ENCODE assay signal across 18 cellular contexts in the genomic region with DNA sequence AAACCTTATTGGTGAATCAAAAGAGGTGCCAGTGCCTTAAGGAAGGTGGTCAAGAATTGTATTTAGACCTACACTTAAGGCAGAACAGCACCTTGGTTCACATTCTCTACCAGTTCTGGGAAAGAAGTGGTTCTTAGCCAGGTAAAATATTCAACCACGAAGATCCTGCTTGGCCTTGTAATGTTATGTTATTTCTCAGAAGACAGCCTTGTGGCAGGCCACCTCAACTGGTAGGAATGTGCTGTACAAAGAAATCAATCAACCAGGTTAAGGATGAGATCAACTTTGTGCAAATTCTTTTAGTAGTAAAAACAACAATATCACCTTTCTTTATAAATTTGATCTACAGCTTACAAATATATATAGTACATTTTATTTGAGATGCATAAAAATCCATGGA.
A peak's percentile ranks its signal among the peaks of the same experiment; 100 is the strongest.
DNase-seq lines count a peak whose midpoint lies in the region; ATAC-seq and TF ChIP-seq lines count a peak whose summit lies in the region.
"Had no signal": no experiment of that assay in that cellular context is flagged by ENCODE, and none has a peak within 500 bp of the region (broad histone marks: within the 10 kb centered on the region; RNA-seq: fewer than 3 reads in every experiment).

No MANE protein-coding gene starts in this region.

- no peaks in the 10 kb centered on the region for H3K36me3 Mint-ChIP-seq in Calu3 (ENCODE audit: insufficient read depth, unreplicated experiment)
- no peaks in the 10 kb centered on the region for H3K36me3 Mint-ChIP-seq in T-cell

- H3K9me3 ChIP-seq in breast epithelium (no peaks in the 10 kb centered on the region), left lung (no peaks in the 10 kb centered on the region)
- H3K9me3 ChIP-seq: right lobe of liver, tibial artery had no signal

- H3K4me3 ChIP-seq in breast epithelium, result no peak overlapping the region
- H3K4me3 ChIP-seq in left lung, result no peak overlapping the region
- H3K4me3 ChIP-seq: dorsolateral prefrontal cortex, lung, right lobe of liver, tibial artery had no signal

- H3K4me1 Mint-ChIP-seq in Calu3 (ENCODE audit: low read depth, unreplicated experiment) (peaks cover 64% of the 10 kb centered on the region), T-cell (no peaks in the 10 kb centered on the region)
- H3K4me1 Mint-ChIP-seq: brain had no signal

- DNase-seq in Calu3 (peak; percentile 71), M059J (ENCODE audit: low read depth) (peak; percentile 67), breast epithelium (ENCODE audit: low spot score in 2 of 2) (no peak), left lung (no peak), T-helper 1 cell (no peak), T-cell (no peak), NCI-H1105 treated with DMSO at 0.1 percent for 48 hours (lab: John Stamatoyannopoulos, UW) (no peak)
- DNase-seq in activated CD4-positive, alpha-beta T cell treated with anti-CD3 and anti-CD28 coated beads, Interleukin-2, amount 50 U/mL, for 1 hour, result no peak
- DNase-seq: activated B cell treated with CpG ODN at 0.5 μM for 24 hours; activated CD8-positive, alpha-beta memory T cell treated with anti-CD3 and anti-CD28 coated beads, Interleukin-2, amount 10 ng/mL, durations not matched to agents 7 days and 5 days; activated gamma-delta T cell treated with Interleukin-2 at 50 U/mL for 16 hours; dorsolateral prefrontal cortex; NCI-H1092; NCI-H345; right lobe of liver; tibial artery had no signal

- CTCF ChIA-PET in Calu3 (lab: Charles Lee) (no interaction called here), T-cell (lab: Charles Lee) (no interaction called here)

- H3K27me3 Mint-ChIP-seq in Calu3 (ENCODE audit: unreplicated experiment), result no peaks in the 10 kb centered on the region
- peaks cover 4 to 12% of the 10 kb centered on the region in 2 donors for H3K27me3 Mint-ChIP-seq in T-cell
- H3K27me3 Mint-ChIP-seq: brain had no signal

- peak overlapping the region; percentile 71 to 74 for H3K27ac ChIP-seq in breast epithelium
- no peak overlapping the region for H3K27ac ChIP-seq in left lung
- H3K27ac ChIP-seq: dorsolateral prefrontal cortex, right lobe of liver, tibial artery had no signal

- ATAC-seq in left lung (peak; percentile 66), T-cell (replicated peaks in 1 of 4) (no peak)
- ATAC-seq: activated CD8-positive, alpha-beta memory T cell treated with anti-CD3 and anti-CD28 coated beads, Interleukin-2, amount 10 ng/mL, durations not matched to agents 7 days and 5 days; right lobe of liver had no signal

- H3K36me3 ChIP-seq in breast epithelium, result no peaks in the 10 kb centered on the region
- H3K36me3 ChIP-seq in left lung, result no peaks in the 10 kb centered on the region
- H3K36me3 ChIP-seq: right lobe of liver, tibial artery had no signal

- TF ChIP-seq CTCF in Calu3 (IDR thresholded peaks at IDR 0.05; ENCODE audit: unreplicated experiment) (no peak), breast epithelium (IDR thresholded peaks at IDR 0.05) (no peak), left lung (IDR thresholded peaks at IDR 0.05) (no peak)

- no peak overlapping the region for H3K4me3 Mint-ChIP-seq in Calu3 (ENCODE audit: low read depth, unreplicated experiment)
- H3K4me3 Mint-ChIP-seq in T-cell, result no peak overlapping the region
- H3K4me3 Mint-ChIP-seq: activated B cell treated with CpG ODN at 0.5 μM for 24 hours; activated CD8-positive, alpha-beta memory T cell treated with anti-CD3 and anti-CD28 coated beads, Interleukin-2, amount 10 ng/mL, durations not matched to agents 7 days and 5 days; brain had no signal

- H3K4me1 ChIP-seq in breast epithelium, result no peaks in the 10 kb centered on the region
- peaks cover 0 to 17% of the 10 kb centered on the region in 2 donors for H3K4me1 ChIP-seq in left lung
- H3K4me1 ChIP-seq: right lobe of liver, tibial artery had no signal

- intact Hi-C loops in Calu3 (cut with micrococcal nuclease; ENCODE audit: unreplicated experiment), result no loop called here
- intact Hi-C loops in breast epithelium (cut with DNase I; ENCODE audit: low total_unique reads), result no loop called here
- intact Hi-C loops in left lung (cut with DNase I), result no loop called here

- POLR2A ChIA-PET in T-cell (lab: Charles Lee), result no interaction called here

- BruUV-seq in Calu3 (replicated peaks; lab: Mats Ljungman, UMichigan), result no TSS peak

- H3K27ac Mint-ChIP-seq in Calu3 (ENCODE audit: unreplicated experiment) (peak overlapping the region; percentile 77), T-cell (no peak overlapping the region)
- H3K27ac Mint-ChIP-seq: activated B cell treated with CpG ODN at 0.5 μM for 24 hours; activated CD8-positive, alpha-beta memory T cell treated with anti-CD3 and anti-CD28 coated beads, Interleukin-2, amount 10 ng/mL, durations not matched to agents 7 days and 5 days; brain had no signal

- TF ChIP-seq POLR2A in breast epithelium (IDR thresholded peaks at IDR 0.05), result no peak

- H3K9me3 Mint-ChIP-seq in Calu3 (ENCODE audit: low read depth, unreplicated experiment) (peaks cover 4% of the 10 kb centered on the region), T-cell (no peaks in the 10 kb centered on the region)
- H3K9me3 Mint-ChIP-seq: activated B cell treated with CpG ODN at 0.5 μM for 24 hours had no signal

- no peaks in the 10 kb centered on the region for H3K27me3 ChIP-seq in breast epithelium
- no peaks in the 10 kb centered on the region for H3K27me3 ChIP-seq in left lung
- H3K27me3 ChIP-seq: dorsolateral prefrontal cortex, right lobe of liver, tibial artery had no signal

Comparison
In these comparisons a context has a peak if more than half of its experiments do, and no peak if none do; other contexts are left out.
1. DNase-seq: peak in Calu3 (single experiment) and M059J (single experiment); none in breast epithelium (0 of 2), left lung (0 of 2), activated CD4-positive, alpha-beta T cell treated with anti-CD3 and anti-CD28 coated beads, Interleukin-2, amount 50 U/mL, for 1 hour (single experiment), T-helper 1 cell (0 of 5), T-cell (0 of 34) and NCI-H1105 treated with DMSO at 0.1 percent for 48 hours (single experiment).
2. H3K27ac ChIP-seq: peak in breast epithelium (2 of 2); none in left lung (0 of 2).